Comparison of ENCODE assay signal across 28 cellular contexts in the genomic region with DNA sequence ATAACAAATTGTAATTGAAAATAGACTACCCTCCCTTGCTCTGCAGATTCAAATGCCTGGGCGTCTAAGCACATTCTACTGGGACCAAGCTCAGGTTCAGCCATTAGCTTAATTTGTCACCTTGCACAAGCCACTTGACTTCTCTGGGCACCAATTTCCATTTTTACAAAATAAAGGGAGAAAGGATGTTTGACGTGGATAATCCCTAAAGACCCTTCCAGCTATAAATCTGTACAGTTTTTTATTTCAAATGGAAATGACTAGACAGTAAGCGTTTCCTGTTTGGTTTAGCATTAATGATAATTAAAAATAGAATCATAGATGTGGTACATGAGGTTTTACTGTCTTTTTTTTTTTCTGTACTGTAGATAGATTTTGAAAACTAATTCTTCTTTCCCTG.
"Had no signal": no experiment of that assay in that cellular context is flagged by ENCODE, and none has a peak within 500 bp of the region (broad histone marks: within the 10 kb centered on the region; RNA-seq: fewer than 3 reads in every experiment).

No MANE protein-coding gene starts in this region.

- H3K27ac ChIP-seq: ascending aorta, breast epithelium, cardiac muscle cell, coronary artery, dorsolateral prefrontal cortex had no signal

- H3K36me3 ChIP-seq: ascending aorta, breast epithelium, cardiac muscle cell had no signal

- H3K27me3 ChIP-seq: ascending aorta, breast epithelium, cardiac muscle cell, dorsolateral prefrontal cortex had no signal

- H3K4me3 ChIP-seq: ascending aorta, breast epithelium, cardiac muscle cell, coronary artery, dorsolateral prefrontal cortex had no signal

- H3K27ac Mint-ChIP-seq: activated CD4-positive, alpha-beta memory T cell treated with anti-CD3 and anti-CD28 coated beads for 36 hours; activated CD4-positive, alpha-beta T cell treated with anti-CD3 and anti-CD28 coated beads for 36 hours; activated CD4-positive, alpha-beta T cell treated with anti-CD3 and anti-CD28 coated beads, Interleukin-2, amount 10 ng/mL, durations not matched to agents 24 days and 14 days; activated naive CD4-positive, alpha-beta T cell treated with anti-CD3 and anti-CD28 coated beads, Interleukin-2, amount 10 ng/mL, durations not matched to agents 7 days and 5 days; activated naive CD4-positive, alpha-beta T cell treated with anti-CD3 and anti-CD28 coated beads, Interleukin-2, amount 50 U/mL, for 72 hours; activated naive CD8-positive, alpha-beta T cell treated with anti-CD3 and anti-CD28 coated beads, Interleukin-2, amount 10 ng/mL, durations not matched to agents 7 days and 5 days; activated T-cell treated with anti-CD3 and anti-CD28 coated beads, Interleukin-2, amount 50 U/mL, for 24 hours; activated T-cell treated with anti-CD3 and anti-CD28 coated beads, Interleukin-2, amount 50 U/mL, for 72 hours; brain; dendritic cell treated with granulocyte-macrophage colony-stimulating factor and Interleukin-4, amounts not matched to agents 40 ng/mL and 50 ng/mL, for 4 days; endodermal cell had no signal

- FAIRE-seq: frontal cortex had no signal

- H3K4me3 Mint-ChIP-seq: activated CD4-positive, alpha-beta memory T cell treated with anti-CD3 and anti-CD28 coated beads for 36 hours; activated CD4-positive, alpha-beta T cell treated with anti-CD3 and anti-CD28 coated beads for 36 hours; activated CD4-positive, alpha-beta T cell treated with anti-CD3 and anti-CD28 coated beads, Interleukin-2, amount 10 ng/mL, durations not matched to agents 24 days and 14 days; activated naive CD4-positive, alpha-beta T cell treated with anti-CD3 and anti-CD28 coated beads, Interleukin-2, amount 10 ng/mL, durations not matched to agents 7 days and 5 days; activated naive CD8-positive, alpha-beta T cell treated with anti-CD3 and anti-CD28 coated beads, Interleukin-2, amount 10 ng/mL, durations not matched to agents 7 days and 5 days; activated T-cell treated with anti-CD3 and anti-CD28 coated beads, Interleukin-2, amount 50 U/mL, for 24 hours; activated T-cell treated with anti-CD3 and anti-CD28 coated beads, Interleukin-2, amount 50 U/mL, for 72 hours; brain; dendritic cell treated with granulocyte-macrophage colony-stimulating factor and Interleukin-4, amounts not matched to agents 40 ng/mL and 50 ng/mL, for 4 days; endodermal cell had no signal

- H3K9me3 ChIP-seq: ascending aorta, breast epithelium had no signal

- H3K4me1 Mint-ChIP-seq: activated CD4-positive, alpha-beta T cell treated with anti-CD3 and anti-CD28 coated beads for 36 hours; activated CD4-positive, alpha-beta T cell treated with anti-CD3 and anti-CD28 coated beads, Interleukin-2, amount 10 ng/mL, durations not matched to agents 24 days and 14 days; activated naive CD4-positive, alpha-beta T cell treated with anti-CD3 and anti-CD28 coated beads, Interleukin-2, amount 10 ng/mL, durations not matched to agents 7 days and 5 days; activated naive CD8-positive, alpha-beta T cell treated with anti-CD3 and anti-CD28 coated beads, Interleukin-2, amount 10 ng/mL, durations not matched to agents 7 days and 5 days had no signal

- H3K4me1 ChIP-seq: ascending aorta, breast epithelium had no signal

- H3K9me3 Mint-ChIP-seq: activated CD4-positive, alpha-beta T cell treated with anti-CD3 and anti-CD28 coated beads, Interleukin-2, amount 10 ng/mL, durations not matched to agents 24 days and 14 days; dendritic cell treated with granulocyte-macrophage colony-stimulating factor and Interleukin-4, amounts not matched to agents 40 ng/mL and 50 ng/mL, for 4 days had no signal

- DNase-seq: activated CD4-positive, alpha-beta memory T cell treated with anti-CD3 and anti-CD28 coated beads for 36 hours; activated CD4-positive, alpha-beta T cell treated with anti-CD3 and anti-CD28 coated beads for 36 hours; activated CD4-positive, alpha-beta T cell treated with anti-CD3 and anti-CD28 coated beads, Interleukin-2, amount 10 ng/mL, durations not matched to agents 24 days and 14 days; activated CD4-positive, CD25-positive, alpha-beta regulatory T cell; activated CD4-positive, CD25-positive, alpha-beta regulatory T cell treated with anti-CD3 and anti-CD28 coated beads, Interleukin-2, amount 50 U/mL, for 72 hours; activated CD8-positive, alpha-beta memory T cell treated with anti-CD3 and anti-CD28 coated beads, Interleukin-2, amount 50 U/mL, for 48 hours; activated gamma-delta T cell; activated naive CD4-positive, alpha-beta T cell; activated naive CD4-positive, alpha-beta T cell treated with anti-CD3 and anti-CD28 coated beads, Interleukin-2, amount 10 ng/mL, durations not matched to agents 7 days and 5 days; activated naive CD8-positive, alpha-beta T cell treated with anti-CD3 and anti-CD28 coated beads, Interleukin-2, amount 10 ng/mL, durations not matched to agents 7 days and 5 days; activated T-cell treated with anti-CD3 and anti-CD28 coated beads for 4 hours; activated T-cell treated with anti-CD3 and anti-CD28 coated beads, Interleukin-2, amount 50 U/mL, for 24 hours; activated T-cell treated with anti-CD3 and anti-CD28 coated beads, Interleukin-2, amount 50 U/mL, for 72 hours; central memory CD4-positive, alpha-beta T cell; dorsolateral prefrontal cortex; effector memory CD4-positive, alpha-beta T cell; endodermal cell; foreskin fibroblast; head of caudate nucleus; T-helper 2 cell had no signal

- H3K36me3 Mint-ChIP-seq: activated CD4-positive, alpha-beta memory T cell treated with anti-CD3 and anti-CD28 coated beads for 36 hours; activated naive CD4-positive, alpha-beta T cell treated with anti-CD3 and anti-CD28 coated beads, Interleukin-2, amount 10 ng/mL, durations not matched to agents 7 days and 5 days; activated naive CD4-positive, alpha-beta T cell treated with anti-CD3 and anti-CD28 coated beads, Interleukin-2, amount 50 U/mL, for 72 hours; activated naive CD8-positive, alpha-beta T cell treated with anti-CD3 and anti-CD28 coated beads, Interleukin-2, amount 10 ng/mL, durations not matched to agents 7 days and 5 days; brain had no signal

- H3K27me3 Mint-ChIP-seq: activated CD4-positive, alpha-beta memory T cell treated with anti-CD3 and anti-CD28 coated beads for 36 hours; activated CD4-positive, alpha-beta T cell treated with anti-CD3 and anti-CD28 coated beads for 36 hours; activated CD4-positive, alpha-beta T cell treated with anti-CD3 and anti-CD28 coated beads, Interleukin-2, amount 10 ng/mL, durations not matched to agents 24 days and 14 days; activated naive CD4-positive, alpha-beta T cell treated with anti-CD3 and anti-CD28 coated beads, Interleukin-2, amount 10 ng/mL, durations not matched to agents 7 days and 5 days; activated naive CD8-positive, alpha-beta T cell treated with anti-CD3 and anti-CD28 coated beads, Interleukin-2, amount 10 ng/mL, durations not matched to agents 7 days and 5 days; activated T-cell treated with anti-CD3 and anti-CD28 coated beads, Interleukin-2, amount 50 U/mL, for 24 hours; dendritic cell treated with granulocyte-macrophage colony-stimulating factor and Interleukin-4, amounts not matched to agents 40 ng/mL and 50 ng/mL, for 4 days had no signal
